In genomic region chr9:124079176-124079925, GRCh38 we compare ENCODE assay signal across 11 cellular contexts.
DNase-seq lines count a peak whose midpoint lies in the region; ATAC-seq, FAIRE-seq and TF ChIP-seq lines count a peak whose summit lies in the region.
"Had no signal": no experiment of that assay in that cellular context is flagged by ENCODE, and none has a peak within 500 bp of the region (broad histone marks: within the 10 kb centered on the region; RNA-seq: fewer than 3 reads in every experiment).

No MANE protein-coding gene starts in this region.

- H3K27ac ChIP-seq in endothelial cell of umbilical vein (ENCODE audit: insufficient read depth, low read depth, low read length) = peak overlapping the region; percentile 47
- no peak overlapping the region for H3K27ac ChIP-seq in neuronal stem cell (replicated peaks; ENCODE audit: low read length)
- H3K27ac ChIP-seq in effector memory CD4-positive, alpha-beta T cell (ENCODE audit: insufficient read depth, low read length, poor library complexity, severe bottlenecking) = no peak overlapping the region
- H3K27ac ChIP-seq in testis = no peak overlapping the region

- no peaks in the 10 kb centered on the region for H3K79me1 ChIP-seq in neuronal stem cell (ENCODE audit: low read depth, low read length)

- peak overlapping the region; percentile 30 for H2BK5ac ChIP-seq in neuronal stem cell (ENCODE audit: low read length)

- DNase-seq in ELR (ENCODE audit: low read depth) = peak; percentile 85
- peak; percentile 43 for DNase-seq in NT2/D1 (ENCODE audit: low read depth, low spot score)
- peak; percentile 33 for DNase-seq in endothelial cell of umbilical vein (ENCODE audit: low read depth, low spot score)
- no peak for DNase-seq in neuronal stem cell (ENCODE audit: low spot score)
- DNase-seq in effector memory CD4-positive, alpha-beta T cell = no peak
- DNase-seq in activated T-cell treated with anti-CD3 and anti-CD28 coated beads for 4 hours = no peak
- DNase-seq in testis = no peak
- DNase-seq: KG1 had no signal

- no peak overlapping the region for H3K9ac ChIP-seq in NT2/D1 (ENCODE audit: insufficient read length, low read depth)
- H3K9ac ChIP-seq in endothelial cell of umbilical vein (replicated peaks; ENCODE audit: extremely low read depth, insufficient read depth, low read length) = peak overlapping the region; percentile 41
- H3K9ac ChIP-seq in neuronal stem cell (ENCODE audit: low read depth, low read length, poor library complexity) = no peak overlapping the region

- TF ChIP-seq POLR2A in endothelial cell of umbilical vein (IDR thresholded peaks at IDR 0.05; ENCODE audit: low read depth, low read length) (no peak), testis (IDR thresholded peaks at IDR 0.05) (no peak)

- H3K4me2 ChIP-seq in endothelial cell of umbilical vein (ENCODE audit: insufficient read depth, low read length) (peak overlapping the region; percentile 71), neuronal stem cell (ENCODE audit: insufficient read depth, low read length, poor library complexity, severe bottlenecking) (no peak overlapping the region)

- POLR2A ChIA-PET in endothelial cell of umbilical vein (lab: Charles Lee) = interaction anchor here (0.5 kb wide), 1 partner anchor 374 kb away, joined by 3 read pairs; no protein-coding TSS in a partner anchor

- no peak overlapping the region for H3K23ac ChIP-seq in neuronal stem cell (ENCODE audit: low read depth, low read length, poor library complexity)

- H3K4me3 ChIP-seq in NT2/D1 (ENCODE audit: insufficient read length, low read depth) (no peak overlapping the region), endothelial cell of umbilical vein (replicated peaks in 1 of 3; ENCODE audit: insufficient read depth in 1 of 3, low read depth in 1 of 3, low read length in 3 of 3) (no peak overlapping the region), neuronal stem cell (ENCODE audit: low read length in 2 of 2) (peak overlapping the region in 1 of 2 donors; percentile 41), testis (no peak overlapping the region)
- no peak overlapping the region for H3K4me3 ChIP-seq in effector memory CD4-positive, alpha-beta T cell (ENCODE audit: insufficient read depth, low read depth, low read length, poor library complexity, severe bottlenecking)

- no peaks in the 10 kb centered on the region for H3K9me1 ChIP-seq in endothelial cell of umbilical vein (replicated peaks; ENCODE audit: control insufficient read depth, extremely low read depth, insufficient read depth, low read length)

- H3K9me3 ChIP-seq in NT2/D1 (ENCODE audit: insufficient read depth, low read length) (no peaks in the 10 kb centered on the region), endothelial cell of umbilical vein (replicated peaks; ENCODE audit: control insufficient read depth, insufficient read depth, low read length) (no peaks in the 10 kb centered on the region), neuronal stem cell (replicated peaks in 1 of 2; ENCODE audit: control insufficient read depth in 2 of 2, insufficient read depth in 1 of 2, low read depth in 1 of 2, low read length in 2 of 2) (no peaks in the 10 kb centered on the region), testis (no peaks in the 10 kb centered on the region)
- no peaks in the 10 kb centered on the region for H3K9me3 ChIP-seq in effector memory CD4-positive, alpha-beta T cell (ENCODE audit: control insufficient read depth, low read length)

- no peak overlapping the region for H4K8ac ChIP-seq in neuronal stem cell (ENCODE audit: low read depth, low read length)

- no peak overlapping the region for H2BK120ac ChIP-seq in neuronal stem cell (ENCODE audit: low read depth, low read length)

- CTCF ChIA-PET in endothelial cell of umbilical vein (lab: Charles Lee) = interaction anchor here (1.4 to 1.9 kb wide), 2 partner anchors 39 to 535 kb away, joined by 5 to 7 read pairs; no protein-coding TSS in a partner anchor

- H3K14ac ChIP-seq in neuronal stem cell (ENCODE audit: low read length) = no peak overlapping the region

- dilution Hi-C loops in endothelial cell of umbilical vein (cut with MboI; ENCODE audit: extremely low pct_ligation_motif_present, low sequenced_read_pairs) = no loop called here

- no peak for ATAC-seq in GM19452 (IDR thresholded peaks at IDR 0.05; ENCODE audit: unreplicated experiment)
- ATAC-seq: stimulated activated effector memory CD8-positive, alpha-beta T cell treated with anti-CD3 and anti-CD28 coated beads, Interleukin-12 subunit alpha, Interleukin-12 subunit beta, amount 100 ng/mL, for 72 hours had no signal

- H3K18ac ChIP-seq in neuronal stem cell (ENCODE audit: low read length) = peak overlapping the region; percentile 5

- intact Hi-C loops in endothelial cell of umbilical vein (cut with micrococcal nuclease) (loop anchor here (2.0 kb wide), 1 partner anchor 33 kb away; no protein-coding TSS in a partner anchor), testis (cut with DNase I; ENCODE audit: low total_unique reads) (no loop called here)

- no peak overlapping the region for H2AFZ ChIP-seq in endothelial cell of umbilical vein (ENCODE audit: low read depth, low read length)
- no peak overlapping the region for H2AFZ ChIP-seq in neuronal stem cell (ENCODE audit: low read length)

- H2BK12ac ChIP-seq in neuronal stem cell (ENCODE audit: low read length) = peak overlapping the region; percentile 24

- no peak overlapping the region for H3K4ac ChIP-seq in neuronal stem cell (ENCODE audit: low read length)

- H3K4me1 ChIP-seq in NT2/D1 (ENCODE audit: insufficient read depth, insufficient read length) (peaks cover 6% of the 10 kb centered on the region), endothelial cell of umbilical vein (ENCODE audit: control insufficient read depth, extremely low read depth, insufficient read depth, low read length) (peaks cover 22% of the 10 kb centered on the region), neuronal stem cell (ENCODE audit: control insufficient read depth in 2 of 2, insufficient read depth in 1 of 2, low read depth in 1 of 2, low read length in 2 of 2) (no peaks in the 10 kb centered on the region), testis (no peaks in the 10 kb centered on the region)
- H3K4me1 ChIP-seq in effector memory CD4-positive, alpha-beta T cell (ENCODE audit: control insufficient read depth, insufficient read depth, low read length, poor library complexity, severe bottlenecking) = no peaks in the 10 kb centered on the region

- H3K27me3 ChIP-seq in NT2/D1 (ENCODE audit: insufficient read depth, insufficient read length) = no peaks in the 10 kb centered on the region
- H3K27me3 ChIP-seq in endothelial cell of umbilical vein (ENCODE audit: control insufficient read depth in 2 of 2, insufficient read depth in 2 of 2, low read length in 2 of 2) = no peaks in the 10 kb centered on the region
- peaks cover 0 to 7% (median 0%) of the 10 kb centered on the region in 3 experiments for H3K27me3 ChIP-seq in neuronal stem cell (ENCODE audit: control insufficient read depth in 3 of 3, insufficient read depth in 3 of 3, low read depth in 1 of 3, low read length in 3 of 3)
- no peaks in the 10 kb centered on the region for H3K27me3 ChIP-seq in effector memory CD4-positive, alpha-beta T cell (replicated peaks; ENCODE audit: control insufficient read depth, insufficient read depth, low read length, poor library complexity, severe bottlenecking)
- no peaks in the 10 kb centered on the region for H3K27me3 ChIP-seq in testis

- H4K20me1 ChIP-seq in endothelial cell of umbilical vein (replicated peaks; ENCODE audit: control insufficient read depth, extremely low read depth, insufficient read depth, low read length) = no peaks in the 10 kb centered on the region

- no peak overlapping the region for H2BK15ac ChIP-seq in neuronal stem cell (ENCODE audit: low read length)

- H4K91ac ChIP-seq in neuronal stem cell (ENCODE audit: low read depth, low read length, poor library complexity) = no peak overlapping the region

- H3K79me2 ChIP-seq in endothelial cell of umbilical vein (ENCODE audit: control insufficient read depth, insufficient read depth, low read length) = no peaks in the 10 kb centered on the region

- FAIRE-seq in endothelial cell of umbilical vein (lab: Jason Lieb, UNC) = no peak
- FAIRE-seq: frontal cortex had no signal

- H2AK5ac ChIP-seq in neuronal stem cell (ENCODE audit: low read depth, low read length) = peak overlapping the region; percentile 64

- H3K36me3 ChIP-seq in NT2/D1 (ENCODE audit: insufficient read depth, insufficient read length, low read length) (no peaks in the 10 kb centered on the region), endothelial cell of umbilical vein (ENCODE audit: control insufficient read depth in 2 of 2, extremely low read depth in 1 of 2, insufficient read depth in 2 of 2, low read length in 2 of 2) (no peaks in the 10 kb centered on the region), neuronal stem cell (replicated peaks in 1 of 2; ENCODE audit: control insufficient read depth in 2 of 2, insufficient read depth in 2 of 2, low read length in 2 of 2) (no peaks in the 10 kb centered on the region), testis (ENCODE audit: low read depth, missing control alignments) (no peaks in the 10 kb centered on the region)
- H3K36me3 ChIP-seq in effector memory CD4-positive, alpha-beta T cell (ENCODE audit: control insufficient read depth, insufficient read depth, low read length) = no peaks in the 10 kb centered on the region

- 100% methylated on average over 2 of the region's 17 CpGs; no CpG with 5 or more reads in 1 of the 2 donors for WGBS in neuronal stem cell (ENCODE audit: extremely low coverage in 2 of 2, insufficient read length in 2 of 2, insufficient replicate concordance in 1 of 2), 2 donors
- 87 to 91% methylated on average over 17 of the region's 17 CpGs for WGBS in testis, 2 donors

- BruUV-seq in endothelial cell of umbilical vein (replicated peaks; lab: Mats Ljungman, UMichigan) = no TSS peak

- TF ChIP-seq CTCF in endothelial cell of umbilical vein (IDR thresholded peaks at IDR 0.05; ENCODE audit: extremely low read depth in 1 of 2, insufficient read depth in 1 of 2, low read depth in 1 of 2, low read length in 2 of 2) (no peak), testis (IDR thresholded peaks at IDR 0.05) (no peak)

TF ChIP-seq in endothelial cell of umbilical vein, 7 proteins besides CTCF, POLR2A, EP300 and RAD21:
- TF ChIP-seq GATA2 (IDR thresholded peaks at IDR 0.05; ENCODE audit: insufficient read depth, insufficient read length, low read depth, low read length) (no peak), JUN (IDR thresholded peaks at IDR 0.05; ENCODE audit: borderline replicate concordance, insufficient read depth, insufficient read length, low read depth) (peak; percentile 38), POLR2AphosphoS5 (IDR thresholded peaks at IDR 0.05; ENCODE audit: insufficient read depth, low read depth, low read length) (no peak)

Comparison
In these comparisons a context has a peak if more than half of its experiments do, and no peak if none do; other contexts are left out.
1. DNase-seq: peak in ELR (single experiment), NT2/D1 (single experiment) and endothelial cell of umbilical vein (single experiment); none in neuronal stem cell (single experiment), effector memory CD4-positive, alpha-beta T cell (0 of 3), activated T-cell treated with anti-CD3 and anti-CD28 coated beads for 4 hours (single experiment) and testis (single experiment).